8 cellular contexts compared by ENCODE assay signal in the genomic region with DNA sequence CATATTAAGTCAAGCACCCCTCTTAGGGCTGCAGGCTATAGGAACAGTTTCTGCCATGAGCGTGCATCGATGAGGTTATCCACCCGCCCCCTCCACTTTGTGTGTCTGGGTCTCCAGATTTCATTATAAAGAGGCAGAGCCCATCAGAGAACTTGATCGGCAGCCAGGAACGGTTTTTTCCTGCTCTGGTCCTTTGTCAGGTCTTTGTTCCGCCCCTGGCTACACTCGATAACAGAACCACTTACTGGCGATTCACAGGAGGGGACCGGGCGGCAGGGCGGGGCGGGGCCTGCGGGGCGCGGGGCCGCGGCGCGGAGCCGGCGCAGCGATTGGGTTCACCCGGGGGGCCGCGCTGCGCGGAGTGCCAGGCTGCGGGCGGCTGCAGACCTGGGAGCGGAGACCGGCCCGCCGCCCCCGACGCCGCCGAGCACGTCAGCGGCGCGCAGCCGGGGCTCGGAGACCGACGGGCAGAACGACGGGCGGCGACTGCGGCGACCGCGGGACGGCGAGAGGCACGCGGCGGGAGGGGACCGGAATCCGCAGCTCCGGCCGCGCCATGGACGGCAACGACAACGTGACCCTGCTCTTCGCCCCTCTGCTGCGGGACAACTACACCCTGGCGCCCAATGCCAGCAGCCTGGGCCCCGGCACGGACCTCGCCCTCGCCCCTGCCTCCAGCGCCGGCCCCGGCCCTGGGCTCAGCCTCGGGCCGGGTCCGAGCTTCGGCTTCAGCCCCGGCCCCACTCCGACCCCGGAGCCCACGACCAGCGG. TPM values are rescaled to one million over a fixed set of nuclear protein-coding genes. Genes with fewer than 3 reads are reported as not detected.
DNase-seq lines count a peak whose midpoint lies in the region; ATAC-seq and TF ChIP-seq lines count a peak whose summit lies in the region.

A gene with protein sequence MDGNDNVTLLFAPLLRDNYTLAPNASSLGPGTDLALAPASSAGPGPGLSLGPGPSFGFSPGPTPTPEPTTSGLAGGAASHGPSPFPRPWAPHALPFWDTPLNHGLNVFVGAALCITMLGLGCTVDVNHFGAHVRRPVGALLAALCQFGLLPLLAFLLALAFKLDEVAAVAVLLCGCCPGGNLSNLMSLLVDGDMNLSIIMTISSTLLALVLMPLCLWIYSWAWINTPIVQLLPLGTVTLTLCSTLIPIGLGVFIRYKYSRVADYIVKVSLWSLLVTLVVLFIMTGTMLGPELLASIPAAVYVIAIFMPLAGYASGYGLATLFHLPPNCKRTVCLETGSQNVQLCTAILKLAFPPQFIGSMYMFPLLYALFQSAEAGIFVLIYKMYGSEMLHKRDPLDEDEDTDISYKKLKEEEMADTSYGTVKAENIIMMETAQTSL (plus strand): TSS at position 338 of the 771 bp plus-strand sequence. CDS start 219 bp downstream, at position 557.

- POLR2A ChIA-PET in PC-9 (lab: Charles Lee; ENCODE audit: unreplicated experiment) = no interaction called here

- peak within 1 kb of the TSS; percentile 67 for H2BK120ac ChIP-seq in neuronal stem cell (ENCODE audit: low read depth, low read length)

- H3K4me3 ChIP-seq in heart right ventricle (peak within 1 kb of the TSS in 9 of 10 donors; percentile 29 to 51 (median 38)), right atrium auricular region (peak within 1 kb of the TSS in 1 of 2 donors; percentile 47), NT2/D1 (ENCODE audit: insufficient read length, low read depth) (peak within 1 kb of the TSS; percentile 58), choroid plexus epithelial cell (ENCODE audit: low read depth, low read length) (peak within 1 kb of the TSS; percentile 18), neuronal stem cell (ENCODE audit: low read length in 2 of 2) (peak within 1 kb of the TSS; percentile 31 to 84), PC-9 (no peak within 1 kb of the TSS)

- no peaks in the 10 kb centered on the region for H3K79me2 ChIP-seq in PC-9 (ENCODE audit: low read depth)

- H2BK5ac ChIP-seq in neuronal stem cell (ENCODE audit: low read length) = no peak within 1 kb of the TSS

- H3K36me3 ChIP-seq in heart right ventricle = no peaks in the 10 kb centered on the region
- H3K36me3 ChIP-seq in right atrium auricular region = no peaks in the 10 kb centered on the region
- peaks cover 12% of the 10 kb centered on the region for H3K36me3 ChIP-seq in NT2/D1 (ENCODE audit: insufficient read depth, insufficient read length, low read length)
- no peaks in the 10 kb centered on the region for H3K36me3 ChIP-seq in neuronal stem cell (replicated peaks in 1 of 2; ENCODE audit: control insufficient read depth in 2 of 2, insufficient read depth in 2 of 2, low read length in 2 of 2)
- no peaks in the 10 kb centered on the region for H3K36me3 ChIP-seq in PC-9 (ENCODE audit: low read depth)

- H3K27me3 ChIP-seq in heart right ventricle (peaks cover 0 to 78% (median 63%) of the 10 kb centered on the region in 7 donors), right atrium auricular region (peaks cover 12 to 18% of the 10 kb centered on the region in 2 donors), NT2/D1 (ENCODE audit: insufficient read depth, insufficient read length) (peaks cover 20% of the 10 kb centered on the region), neuronal stem cell (ENCODE audit: control insufficient read depth in 3 of 3, insufficient read depth in 3 of 3, low read depth in 1 of 3, low read length in 3 of 3) (peaks cover 3 to 30% (median 17%) of the 10 kb centered on the region in 3 experiments), PC-9 (ENCODE audit: insufficient read depth, low read depth) (no peaks in the 10 kb centered on the region)

- H3K9ac ChIP-seq in NT2/D1 (ENCODE audit: insufficient read length, low read depth) = peak within 1 kb of the TSS; percentile 81
- peak within 1 kb of the TSS; percentile 70 for H3K9ac ChIP-seq in neuronal stem cell (ENCODE audit: low read depth, low read length, poor library complexity)

- H2BK12ac ChIP-seq in neuronal stem cell (ENCODE audit: low read length) = peak within 1 kb of the TSS; percentile 52

- DNase-seq in heart right ventricle = no peak
- DNase-seq in right atrium auricular region (ENCODE audit: low spot score) = no peak
- peak; percentile 3 for DNase-seq in NT2/D1 (ENCODE audit: low read depth, low spot score)
- DNase-seq in choroid plexus epithelial cell (ENCODE audit: low read depth) = no peak
- peak; percentile 40 for DNase-seq in neuronal stem cell (ENCODE audit: low spot score)
- DNase-seq in NCI-H2196 (lab: John Stamatoyannopoulos, UW; ENCODE audit: unreplicated experiment) = no peak
- no peak for DNase-seq in PC-9

- H3K4ac ChIP-seq in neuronal stem cell (ENCODE audit: low read length) = no peak within 1 kb of the TSS

- H3K14ac ChIP-seq in neuronal stem cell (ENCODE audit: low read length) = peak within 1 kb of the TSS; percentile 97

- peak within 1 kb of the TSS; percentile 97 for H4K8ac ChIP-seq in neuronal stem cell (ENCODE audit: low read depth, low read length)

- 1 to 3% methylated on average over 54 to 85 of the region's 85 CpGs for WGBS in heart right ventricle, 2 donors
- WGBS in neuronal stem cell (ENCODE audit: extremely low coverage in 2 of 2, insufficient read length in 2 of 2, insufficient replicate concordance in 1 of 2), 2 donors = no CpG with 5 or more reads among the region's 85 CpGs

- peak within 1 kb of the TSS; percentile 20 for H2BK15ac ChIP-seq in neuronal stem cell (ENCODE audit: low read length)

- H3F3A ChIP-seq in PC-9 (ENCODE audit: insufficient read depth, low read depth) = no peaks in the 10 kb centered on the region

- H3K18ac ChIP-seq in neuronal stem cell (ENCODE audit: low read length) = peak within 1 kb of the TSS; percentile 96

- peaks cover 0 to 24% (median 8%) of the 10 kb centered on the region in 9 donors for H3K4me1 ChIP-seq in heart right ventricle
- H3K4me1 ChIP-seq in right atrium auricular region = peaks cover 0 to 8% of the 10 kb centered on the region in 2 donors
- peaks cover 1% of the 10 kb centered on the region for H3K4me1 ChIP-seq in NT2/D1 (ENCODE audit: insufficient read depth, insufficient read length)
- peaks cover 0 to 2% of the 10 kb centered on the region in 2 donors for H3K4me1 ChIP-seq in neuronal stem cell (ENCODE audit: control insufficient read depth in 2 of 2, insufficient read depth in 1 of 2, low read depth in 1 of 2, low read length in 2 of 2)
- H3K4me1 ChIP-seq in PC-9 (replicated peaks; ENCODE audit: insufficient read depth) = no peaks in the 10 kb centered on the region

- H3K9me3 ChIP-seq in heart right ventricle = no peaks in the 10 kb centered on the region
- no peaks in the 10 kb centered on the region for H3K9me3 ChIP-seq in right atrium auricular region
- H3K9me3 ChIP-seq in NT2/D1 (ENCODE audit: insufficient read depth, low read length) = no peaks in the 10 kb centered on the region
- peaks cover 3 to 8% of the 10 kb centered on the region in 2 donors for H3K9me3 ChIP-seq in neuronal stem cell (replicated peaks in 1 of 2; ENCODE audit: control insufficient read depth in 2 of 2, insufficient read depth in 1 of 2, low read depth in 1 of 2, low read length in 2 of 2)
- no peaks in the 10 kb centered on the region for H3K9me3 ChIP-seq in PC-9 (ENCODE audit: insufficient read depth, low read depth)

- TF ChIP-seq CTCF in heart right ventricle (IDR thresholded peaks at IDR 0.05) = no peak
- no peak for TF ChIP-seq CTCF in right atrium auricular region (IDR thresholded peaks at IDR 0.05)
- TF ChIP-seq CTCF in choroid plexus epithelial cell (conservative IDR thresholded peaks at IDR 0.05; ENCODE audit: low read depth, low read length) = no peak
- TF ChIP-seq CTCF in PC-9 (conservative IDR thresholded peaks at IDR 0.05) = no peak

- peak in 3 of 8 donors; percentile 34 to 50 (median 44) for ATAC-seq in heart right ventricle
- no peak for ATAC-seq in HG03097 (IDR thresholded peaks at IDR 0.05; ENCODE audit: low FRiP score, unreplicated experiment)

- H3K79me1 ChIP-seq in neuronal stem cell (ENCODE audit: low read depth, low read length) = peaks cover 3% of the 10 kb centered on the region

- H3K23ac ChIP-seq in neuronal stem cell (ENCODE audit: low read depth, low read length, poor library complexity) = peak within 1 kb of the TSS; percentile 95

- peak within 1 kb of the TSS; percentile 86 for H2AFZ ChIP-seq in neuronal stem cell (ENCODE audit: low read length)
- H2AFZ ChIP-seq in PC-9 = no peak within 1 kb of the TSS; the same call in 1 of the 2 replicates

- intact Hi-C loops in heart right ventricle (cut with DNase I) (no loop called here), PC-9 (cut with micrococcal nuclease; ENCODE audit: unreplicated experiment) (no loop called here)

- no peaks in the 10 kb centered on the region for H4K20me1 ChIP-seq in PC-9 (ENCODE audit: insufficient read depth)

- H3K9me2 ChIP-seq in PC-9 (ENCODE audit: insufficient read depth) = no peaks in the 10 kb centered on the region

- H3K4me2 ChIP-seq in neuronal stem cell (ENCODE audit: insufficient read depth, low read length, poor library complexity, severe bottlenecking) (peak within 1 kb of the TSS; percentile 77), PC-9 (no peak within 1 kb of the TSS)

- H3K27ac ChIP-seq in heart right ventricle (no peak within 1 kb of the TSS), right atrium auricular region (no peak within 1 kb of the TSS), neuronal stem cell (replicated peaks; ENCODE audit: low read length) (no peak within 1 kb of the TSS), PC-9 (no peak within 1 kb of the TSS)

- no peak within 1 kb of the TSS for H4K91ac ChIP-seq in neuronal stem cell (ENCODE audit: low read depth, low read length, poor library complexity)

- CTCF ChIA-PET in PC-9 (lab: Charles Lee) = no interaction called here

- H2AK5ac ChIP-seq in neuronal stem cell (ENCODE audit: low read depth, low read length) = peak within 1 kb of the TSS; percentile 78

- BruUV-seq in PC-9 (replicated peaks; lab: Mats Ljungman, UMichigan) = no TSS peak

RNA-seq across cellular contexts. Expression of the gene that starts here (rescaled TPM):
- total RNA-seq in heart right ventricle = under 1 TPM in 9 of 10 donors, not detected in 1; 0.15 to 0.61 (median 0.22) TPM
- polyA plus RNA-seq in heart right ventricle = under 1 TPM; 0.10 to 0.37 TPM
- not detected for total RNA-seq in right atrium auricular region
- 0.57 TPM for polyA plus RNA-seq in neuronal stem cell (2013, experiment 1 of 2)
- polyA plus RNA-seq in neuronal stem cell (2013, experiment 2 of 2) = 0.43 TPM
- 0.23 TPM in 1 of 2 replicates, not detected in the other for total RNA-seq in PC-9 (2021)

Comparison
In these comparisons a context has a peak if more than half of its experiments do, and no peak if none do; other contexts are left out.
1. DNase-seq: peak in NT2/D1 (single experiment) and neuronal stem cell (single experiment); none in heart right ventricle (0 of 2), right atrium auricular region (single experiment), choroid plexus epithelial cell (single experiment), NCI-H2196 (single experiment) and PC-9 (0 of 2).